In genomic region chrX:21993265-21993664, GRCh38 we compare ENCODE assay signal across 10 cellular contexts. TPM values are rescaled to one million over a fixed set of nuclear protein-coding genes. Genes with fewer than 3 reads are reported as not detected.
DNase-seq lines count a peak whose midpoint lies in the region; ATAC-seq and TF ChIP-seq lines count a peak whose summit lies in the region.
"Had no signal": no experiment of that assay in that cellular context is flagged by ENCODE, and none has a peak within 500 bp of the region (broad histone marks: within the 10 kb centered on the region; RNA-seq: fewer than 3 reads in every experiment).

No MANE protein-coding gene starts in this region.

- H3K27ac Mint-ChIP-seq in MCF 10A (ENCODE audit: low read depth, unreplicated experiment): no peak overlapping the region

- no peaks in the 10 kb centered on the region for H3K9me3 ChIP-seq in right cardiac atrium (ENCODE audit: control insufficient read depth, low read length)

- peaks cover 57% of the 10 kb centered on the region for H3K36me3 Mint-ChIP-seq in MCF 10A (ENCODE audit: insufficient read depth, unreplicated experiment)

- no peak overlapping the region for H3K4me3 ChIP-seq in right cardiac atrium (ENCODE audit: low read length)

- H3K4me1 Mint-ChIP-seq in MCF 10A (ENCODE audit: insufficient read depth, unreplicated experiment): peaks cover 11% of the 10 kb centered on the region

- CTCF ChIA-PET in MCF 10A (lab: Yijun Ruan, JAX): interaction anchor here (0.6 to 0.9 kb wide), 3 partner anchors 24 to 1379 kb away, joined by 3 read pairs; no protein-coding TSS in a partner anchor

- intact Hi-C loops in right cardiac atrium (cut with DNase I) (no loop called here), MCF 10A (cut with micrococcal nuclease) (no loop called here)

- peaks cover 64% of the 10 kb centered on the region for H3K27me3 Mint-ChIP-seq in MCF 10A (ENCODE audit: insufficient read depth, unreplicated experiment)

- POLR2A ChIA-PET in MCF 10A (lab: Yijun Ruan, JAX): no interaction called here

- 55% methylated on average over 8 of the region's 8 CpGs for WGBS in right cardiac atrium

- H3K27ac ChIP-seq in right cardiac atrium (ENCODE audit: low read length): no peak overlapping the region

- no peak overlapping the region for H3K4me3 Mint-ChIP-seq in MCF 10A (ENCODE audit: unreplicated experiment)

- ATAC-seq in GM18499 (IDR thresholded peaks at IDR 0.05; ENCODE audit: insufficient read depth, unreplicated experiment) (peak; percentile 81), GM21528 (IDR thresholded peaks at IDR 0.05; ENCODE audit: low FRiP score, unreplicated experiment) (peak; percentile 87), HG03520 (IDR thresholded peaks at IDR 0.05; ENCODE audit: unreplicated experiment) (peak; percentile 74), right cardiac atrium (peak; percentile 14 to 46)

- DNase-seq in right cardiac atrium (peak in 1 of 3 donors; percentile 42), MCF 10A (ENCODE audit: unreplicated experiment) (no peak), NCI-H1048 (lab: John Stamatoyannopoulos, UW) (no peak), SW480 (ENCODE audit: low spot score) (no peak)
- no peak for DNase-seq in activated naive CD4-positive, alpha-beta T cell (lab: John Stamatoyannopoulos, UW)
- DNase-seq: DND-41, NCI-H1105 had no signal

- H3K27me3 ChIP-seq in right cardiac atrium (ENCODE audit: control insufficient read depth, insufficient read depth): no peaks in the 10 kb centered on the region

- no peaks in the 10 kb centered on the region for H3K4me1 ChIP-seq in right cardiac atrium (ENCODE audit: control insufficient read depth, insufficient read depth, low read length)

- no peaks in the 10 kb centered on the region for H3K9me3 Mint-ChIP-seq in MCF 10A (ENCODE audit: unreplicated experiment)

- no peak for TF ChIP-seq CTCF in MCF 10A (IDR thresholded peaks at IDR 0.05; ENCODE audit: unreplicated experiment)

- no TSS peak for BruUV-seq in MCF 10A (replicated peaks; lab: Mats Ljungman, UMichigan)

RNA-seq across cellular contexts. Expression of gene PHEX, which starts 38.9 kb away (rescaled TPM):
- total RNA-seq in right cardiac atrium (under 1 TPM in 2 of 4 donors, not detected in 2; 0.08 to 0.29 TPM), MCF 10A (2022) (0.69 and 0.89 TPM in 2 replicates)
- 0.02 TPM for polyA plus RNA-seq in right cardiac atrium

RNA-seq across cellular contexts. Expression of gene SMS, which starts 52.8 kb away (rescaled TPM):
- total RNA-seq in right cardiac atrium (10 to 100 TPM; 51.8 to 62.8 (median 55.9) TPM), MCF 10A (2022) (160 and 181 TPM in 2 replicates)
- 44.7 TPM for polyA plus RNA-seq in right cardiac atrium

Comparison
In these comparisons a context has a peak if more than half of its experiments do, and no peak if none do; other contexts are left out.
1. ATAC-seq: peak in every context shown above with its lines; median percentile 87 in GM21528; 81 in GM18499; 74 in HG03520; 30 in right cardiac atrium.